In genomic region chr10:51765284-51765971, GRCh38 we compare ENCODE assay signal across 8 cellular contexts.
"Had no signal": no experiment of that assay in that cellular context is flagged by ENCODE, and none has a peak within 500 bp of the region (broad histone marks: within the 10 kb centered on the region; RNA-seq: fewer than 3 reads in every experiment).

No MANE protein-coding gene starts in this region.

- H3K9me3 ChIP-seq: HAP-1 had no signal

- H3K27me3 Mint-ChIP-seq: IgD-negative memory B cell had no signal

- H3K4me2 ChIP-seq: GM23338 had no signal

- FAIRE-seq: HepG2 had no signal

- H3K36me3 ChIP-seq: HAP-1 had no signal

- H2AFZ ChIP-seq: GM23338 had no signal

- ATAC-seq: GM23338, HCT116, HepG2 had no signal

- H3K27ac Mint-ChIP-seq: GM23338, IgD-negative memory B cell had no signal

- H3K4me3 ChIP-seq: GM23338, HAP-1 had no signal

- H3K4me1 ChIP-seq: HAP-1 had no signal

- H3K4me3 Mint-ChIP-seq: GM23338, IgD-negative memory B cell had no signal

- DNase-seq: H7, KBM-7 had no signal

- H3K4me1 Mint-ChIP-seq: IgD-negative memory B cell had no signal

- H3K27ac ChIP-seq: HL-60 had no signal
